2 cellular contexts compared by ENCODE assay signal in the genomic region with DNA sequence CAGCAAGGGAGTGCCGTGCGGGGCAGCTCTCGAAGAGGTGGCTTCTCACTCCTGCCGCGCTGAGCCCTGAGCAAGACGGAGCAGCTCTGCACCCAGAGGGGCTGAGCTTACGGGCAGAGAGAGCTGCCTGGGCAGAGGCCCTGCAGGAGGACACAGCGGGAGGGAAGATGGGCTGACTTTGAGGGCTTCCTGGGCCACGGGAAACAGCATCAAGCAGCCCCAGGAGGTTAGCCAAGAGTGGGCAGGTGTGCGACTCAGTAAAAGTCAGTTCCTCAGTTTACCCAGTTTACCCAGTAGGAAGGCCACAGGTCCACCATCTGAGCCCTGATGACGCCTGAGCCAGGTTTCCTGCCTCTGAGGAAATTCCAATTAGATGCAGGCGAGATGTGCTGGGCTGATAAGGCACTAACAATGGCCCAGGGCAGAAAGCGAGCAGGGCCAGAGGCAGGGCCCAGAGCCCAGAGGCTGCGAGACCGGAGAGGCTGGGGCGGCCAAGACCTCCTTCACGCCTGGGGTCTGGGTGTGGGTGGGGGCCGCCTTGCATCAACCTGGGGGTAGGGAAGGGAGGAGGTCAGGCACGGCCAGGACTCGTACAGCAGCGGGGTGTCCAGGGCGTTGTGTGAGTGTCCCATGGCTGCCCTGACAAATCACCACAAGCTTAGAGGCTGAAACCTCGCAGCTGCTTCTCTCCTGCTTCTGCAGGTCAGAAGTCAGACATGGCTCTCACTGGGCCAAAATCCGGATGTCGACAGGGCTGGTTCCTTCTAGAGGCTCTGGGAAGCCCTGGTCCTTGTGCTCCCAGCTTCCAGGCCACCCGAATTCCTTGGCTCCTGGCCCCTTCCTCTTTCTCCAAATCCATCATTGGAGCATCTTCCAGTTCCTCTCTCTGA.
TF ChIP-seq lines count a peak whose summit lies in the region.

No MANE protein-coding gene starts in this region.

TF ChIP-seq in IMR-90, 13 proteins besides CTCF, POLR2A, EP300 and RAD21:
- TF ChIP-seq, protein P1, sequence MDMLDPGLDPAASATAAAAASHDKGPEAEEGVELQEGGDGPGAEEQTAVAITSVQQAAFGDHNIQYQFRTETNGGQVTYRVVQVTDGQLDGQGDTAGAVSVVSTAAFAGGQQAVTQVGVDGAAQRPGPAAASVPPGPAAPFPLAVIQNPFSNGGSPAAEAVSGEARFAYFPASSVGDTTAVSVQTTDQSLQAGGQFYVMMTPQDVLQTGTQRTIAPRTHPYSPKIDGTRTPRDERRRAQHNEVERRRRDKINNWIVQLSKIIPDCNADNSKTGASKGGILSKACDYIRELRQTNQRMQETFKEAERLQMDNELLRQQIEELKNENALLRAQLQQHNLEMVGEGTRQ (IDR thresholded peaks at IDR 0.05; ENCODE audit: low read depth, low read length), result no peak
- TF ChIP-seq ELK1 (IDR thresholded peaks at IDR 0.05; ENCODE audit: borderline replicate concordance, low read depth, low read length) (no peak), FOS (IDR thresholded peaks at IDR 0.05; ENCODE audit: low read depth, low read length) (no peak), MXI1 (IDR thresholded peaks at IDR 0.05; ENCODE audit: borderline replicate concordance, low read depth, low read length) (no peak), MAZ (IDR thresholded peaks at IDR 0.05; ENCODE audit: borderline replicate concordance, low read depth, low read length) (no peak), MAFK (IDR thresholded peaks at IDR 0.05; ENCODE audit: low read depth, low read length) (no peak), BHLHE40 (IDR thresholded peaks at IDR 0.05; ENCODE audit: low read depth, low read length) (no peak), RFX5 (IDR thresholded peaks at IDR 0.05; ENCODE audit: low read depth, low read length) (no peak), CEBPB (IDR thresholded peaks at IDR 0.05; ENCODE audit: low read depth, low read length) (no peak), SMC3 (IDR thresholded peaks at IDR 0.05; ENCODE audit: low read depth, low read length) (no peak), CHD1 (IDR thresholded peaks at IDR 0.05; ENCODE audit: low read depth, low read length) (no peak), NFE2L2 (IDR thresholded peaks at IDR 0.05; ENCODE audit: low read depth, low read length) (no peak)

TF ChIP-seq in SK-N-SH, 30 proteins besides CTCF, POLR2A, EP300 and RAD21:
- TF ChIP-seq FOXM1 (IDR thresholded peaks at IDR 0.05; ENCODE audit: low read depth) (no peak), JUND (IDR thresholded peaks at IDR 0.05) (no peak), ZBTB33 (IDR thresholded peaks at IDR 0.05; ENCODE audit: borderline replicate concordance, low read depth) (no peak), TEAD4 (IDR thresholded peaks at IDR 0.05; ENCODE audit: borderline replicate concordance, insufficient read depth) (no peak), GATA2 (CRISPR knock-in tag; IDR thresholded peaks at IDR 0.05) (peak; percentile 56), ELF1 (IDR thresholded peaks at IDR 0.05) (no peak), RFX5 (IDR thresholded peaks at IDR 0.05; ENCODE audit: low read length) (no peak), TCF12 (IDR thresholded peaks at IDR 0.05) (peak; percentile 29; the same call in 1 of the 2 replicates), EZH2phosphoT487 (IDR thresholded peaks at IDR 0.05; ENCODE audit: borderline replicate concordance, low read depth) (no peak), RXRA (IDR thresholded peaks at IDR 0.05; ENCODE audit: borderline replicate concordance, low read depth) (no peak), SIN3A (IDR thresholded peaks at IDR 0.05; ENCODE audit: borderline replicate concordance, low read depth, low read length) (no peak)
- TF ChIP-seq, protein P2, sequence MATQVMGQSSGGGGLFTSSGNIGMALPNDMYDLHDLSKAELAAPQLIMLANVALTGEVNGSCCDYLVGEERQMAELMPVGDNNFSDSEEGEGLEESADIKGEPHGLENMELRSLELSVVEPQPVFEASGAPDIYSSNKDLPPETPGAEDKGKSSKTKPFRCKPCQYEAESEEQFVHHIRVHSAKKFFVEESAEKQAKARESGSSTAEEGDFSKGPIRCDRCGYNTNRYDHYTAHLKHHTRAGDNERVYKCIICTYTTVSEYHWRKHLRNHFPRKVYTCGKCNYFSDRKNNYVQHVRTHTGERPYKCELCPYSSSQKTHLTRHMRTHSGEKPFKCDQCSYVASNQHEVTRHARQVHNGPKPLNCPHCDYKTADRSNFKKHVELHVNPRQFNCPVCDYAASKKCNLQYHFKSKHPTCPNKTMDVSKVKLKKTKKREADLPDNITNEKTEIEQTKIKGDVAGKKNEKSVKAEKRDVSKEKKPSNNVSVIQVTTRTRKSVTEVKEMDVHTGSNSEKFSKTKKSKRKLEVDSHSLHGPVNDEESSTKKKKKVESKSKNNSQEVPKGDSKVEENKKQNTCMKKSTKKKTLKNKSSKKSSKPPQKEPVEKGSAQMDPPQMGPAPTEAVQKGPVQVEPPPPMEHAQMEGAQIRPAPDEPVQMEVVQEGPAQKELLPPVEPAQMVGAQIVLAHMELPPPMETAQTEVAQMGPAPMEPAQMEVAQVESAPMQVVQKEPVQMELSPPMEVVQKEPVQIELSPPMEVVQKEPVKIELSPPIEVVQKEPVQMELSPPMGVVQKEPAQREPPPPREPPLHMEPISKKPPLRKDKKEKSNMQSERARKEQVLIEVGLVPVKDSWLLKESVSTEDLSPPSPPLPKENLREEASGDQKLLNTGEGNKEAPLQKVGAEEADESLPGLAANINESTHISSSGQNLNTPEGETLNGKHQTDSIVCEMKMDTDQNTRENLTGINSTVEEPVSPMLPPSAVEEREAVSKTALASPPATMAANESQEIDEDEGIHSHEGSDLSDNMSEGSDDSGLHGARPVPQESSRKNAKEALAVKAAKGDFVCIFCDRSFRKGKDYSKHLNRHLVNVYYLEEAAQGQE (IDR thresholded peaks at IDR 0.05; ENCODE audit: low read depth, low read length), result no peak
TF ChIP-seq in SK-N-SH: peak in this region for 2.
